Comparison of ENCODE assay signal across 8 cellular contexts in genomic region chr5:15500326-15500958, GRCh38. TPM values are rescaled to one million over a fixed set of nuclear protein-coding genes. Genes with fewer than 3 reads are reported as not detected.
DNase-seq lines count a peak whose midpoint lies in the region; ATAC-seq and TF ChIP-seq lines count a peak whose summit lies in the region.
"Had no signal": no experiment of that assay in that cellular context is flagged by ENCODE, and none has a peak within 500 bp of the region (broad histone marks: within the 10 kb centered on the region; RNA-seq: fewer than 3 reads in every experiment).

No MANE protein-coding gene starts in this region.

- H3K9me3 ChIP-seq in CD8-positive, alpha-beta memory T cell (ENCODE audit: low read length) = no peaks in the 10 kb centered on the region

- peak overlapping the region; percentile 74 to 98 (median 93) for H3K27ac Mint-ChIP-seq in brain
- H3K27ac Mint-ChIP-seq in stimulated activated memory B cell treated with anti-CD40 and anti-IgM and Interleukin-4, amounts not matched to agents 10 μg/mL and 1 μg/mL and 100 μg/mL, for 72 hours = no peak overlapping the region
- no peak overlapping the region for H3K27ac Mint-ChIP-seq in CD8-positive, alpha-beta memory T cell

- no peak for TF ChIP-seq CTCF in brain (conservative IDR thresholded peaks at IDR 0.05)

- peak; percentile 40 for ATAC-seq in HG03159 (IDR thresholded peaks at IDR 0.05; ENCODE audit: unreplicated experiment)
- ATAC-seq in stimulated activated memory B cell treated with anti-CD40 and anti-IgM and Interleukin-4, amounts not matched to agents 10 μg/mL and 1 μg/mL and 100 μg/mL, for 72 hours = peak; percentile 43
- no peak for ATAC-seq in GM18517 (IDR thresholded peaks at IDR 0.05; ENCODE audit: unreplicated experiment)

- no peaks in the 10 kb centered on the region for H3K27me3 ChIP-seq in CD8-positive, alpha-beta memory T cell (ENCODE audit: insufficient read depth, low read length, poor library complexity, severe bottlenecking)

- no peaks in the 10 kb centered on the region for H3K4me1 ChIP-seq in CD8-positive, alpha-beta memory T cell (ENCODE audit: insufficient read depth, low read length)

- peaks cover 14% of the 10 kb centered on the region for H3K36me3 Mint-ChIP-seq in brain
- H3K36me3 Mint-ChIP-seq in stimulated activated memory B cell treated with anti-CD40 and anti-IgM and Interleukin-4, amounts not matched to agents 10 μg/mL and 1 μg/mL and 100 μg/mL, for 72 hours = no peaks in the 10 kb centered on the region
- H3K36me3 Mint-ChIP-seq in CD8-positive, alpha-beta memory T cell = no peaks in the 10 kb centered on the region

- POLR2A ChIA-PET in CD8-positive, alpha-beta memory T cell (lab: Charles Lee) = no interaction called here

- H3K9me3 Mint-ChIP-seq in brain = no peaks in the 10 kb centered on the region
- H3K9me3 Mint-ChIP-seq in stimulated activated memory B cell treated with anti-CD40 and anti-IgM and Interleukin-4, amounts not matched to agents 10 μg/mL and 1 μg/mL and 100 μg/mL, for 72 hours = peaks cover 6% of the 10 kb centered on the region
- H3K9me3 Mint-ChIP-seq in CD8-positive, alpha-beta memory T cell = peaks cover 0 to 16% (median 7%) of the 10 kb centered on the region in 5 donors

- H3K4me3 Mint-ChIP-seq in brain = peak overlapping the region; percentile 88 to 94 (median 90)
- H3K4me3 Mint-ChIP-seq in stimulated activated memory B cell treated with anti-CD40 and anti-IgM and Interleukin-4, amounts not matched to agents 10 μg/mL and 1 μg/mL and 100 μg/mL, for 72 hours = no peak overlapping the region
- H3K4me3 Mint-ChIP-seq in CD8-positive, alpha-beta memory T cell = no peak overlapping the region

- CTCF ChIA-PET in CD8-positive, alpha-beta memory T cell (lab: Charles Lee) = no interaction called here

- H3K4me1 Mint-ChIP-seq in brain = peaks cover 67% of the 10 kb centered on the region
- no peaks in the 10 kb centered on the region for H3K4me1 Mint-ChIP-seq in stimulated activated memory B cell treated with anti-CD40 and anti-IgM and Interleukin-4, amounts not matched to agents 10 μg/mL and 1 μg/mL and 100 μg/mL, for 72 hours
- H3K4me1 Mint-ChIP-seq in CD8-positive, alpha-beta memory T cell = peaks cover 0 to 2% (median 0%) of the 10 kb centered on the region in 3 donors

- H3K36me3 ChIP-seq in CD8-positive, alpha-beta memory T cell (ENCODE audit: insufficient read depth, low read length) = no peaks in the 10 kb centered on the region

- peak; percentile 66 for DNase-seq in islet precursor cell
- DNase-seq in NCI-H2227 treated with DMSO at 0.1 percent for 48 hours (lab: John Stamatoyannopoulos, UW) = no peak
- DNase-seq in CD8-positive, alpha-beta memory T cell = no peak

- peaks cover 7% of the 10 kb centered on the region for H3K27me3 Mint-ChIP-seq in brain
- H3K27me3 Mint-ChIP-seq in stimulated activated memory B cell treated with anti-CD40 and anti-IgM and Interleukin-4, amounts not matched to agents 10 μg/mL and 1 μg/mL and 100 μg/mL, for 72 hours = peaks cover 17% of the 10 kb centered on the region
- H3K27me3 Mint-ChIP-seq in CD8-positive, alpha-beta memory T cell = peaks cover 18 to 33% of the 10 kb centered on the region in 2 donors

- no peak overlapping the region for H3K4me3 ChIP-seq in CD8-positive, alpha-beta memory T cell (ENCODE audit: low read length)

- H3K27ac ChIP-seq in CD8-positive, alpha-beta memory T cell (ENCODE audit: low read depth, low read length) = no peak overlapping the region
- H3K27ac ChIP-seq: SK-N-MC had no signal

RNA-seq across cellular contexts. Expression of gene FBXL7, which starts 0.5 kb away (rescaled TPM):
- 18.8 TPM for polyA plus RNA-seq in brain (ENCODE audit: insufficient read depth, low read depth, low replicate concordance)
- not detected for total RNA-seq in CD8-positive, alpha-beta memory T cell
- polyA plus RNA-seq in CD8-positive, alpha-beta memory T cell = not detected

Comparison
In these comparisons a context has a peak if more than half of its experiments do, and no peak if none do; other contexts are left out.
1. H3K27ac Mint-ChIP-seq: peak in brain (5 of 5); none in stimulated activated memory B cell treated with anti-CD40 and anti-IgM and Interleukin-4, amounts not matched to agents 10 μg/mL and 1 μg/mL and 100 μg/mL, for 72 hours (single experiment) and CD8-positive, alpha-beta memory T cell (0 of 8).
2. H3K4me3 Mint-ChIP-seq: peak in brain (5 of 5); none in stimulated activated memory B cell treated with anti-CD40 and anti-IgM and Interleukin-4, amounts not matched to agents 10 μg/mL and 1 μg/mL and 100 μg/mL, for 72 hours (single experiment) and CD8-positive, alpha-beta memory T cell (0 of 7).
3. RNA of gene FBXL7, which starts 0.5 kb away (polyA plus RNA-seq): 18.8 TPM in brain (single experiment); not detected in CD8-positive, alpha-beta memory T cell (single experiment); every median in the first group is over 10 times any median in the second.